ENCODE assay signal across 1 cellular context in the genomic region with DNA sequence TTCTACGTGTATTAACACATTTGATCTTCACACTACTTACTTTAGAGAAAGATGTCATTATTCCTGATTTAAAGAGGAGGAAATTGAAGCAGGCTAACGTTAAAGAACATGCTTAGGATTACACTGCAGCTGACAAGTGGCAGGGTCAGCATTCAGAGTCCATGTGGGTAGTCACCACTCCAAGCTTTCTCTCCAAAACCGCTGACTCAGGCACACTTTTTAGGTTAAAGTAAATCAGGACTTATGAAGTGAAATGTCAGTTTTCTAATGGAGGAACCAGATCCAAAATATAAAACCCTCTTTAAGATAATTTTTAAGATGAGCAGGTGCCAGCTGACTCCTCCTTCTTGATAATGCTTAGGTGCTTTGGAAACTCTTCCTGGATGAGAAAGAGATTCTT.
TF ChIP-seq lines count a peak whose summit lies in the region.

No MANE protein-coding gene starts in this region.

TF ChIP-seq in HepG2, 621 proteins besides CTCF, POLR2A, EP300 and RAD21 (continued from another document):
- TF ChIP-seq, protein P1, sequence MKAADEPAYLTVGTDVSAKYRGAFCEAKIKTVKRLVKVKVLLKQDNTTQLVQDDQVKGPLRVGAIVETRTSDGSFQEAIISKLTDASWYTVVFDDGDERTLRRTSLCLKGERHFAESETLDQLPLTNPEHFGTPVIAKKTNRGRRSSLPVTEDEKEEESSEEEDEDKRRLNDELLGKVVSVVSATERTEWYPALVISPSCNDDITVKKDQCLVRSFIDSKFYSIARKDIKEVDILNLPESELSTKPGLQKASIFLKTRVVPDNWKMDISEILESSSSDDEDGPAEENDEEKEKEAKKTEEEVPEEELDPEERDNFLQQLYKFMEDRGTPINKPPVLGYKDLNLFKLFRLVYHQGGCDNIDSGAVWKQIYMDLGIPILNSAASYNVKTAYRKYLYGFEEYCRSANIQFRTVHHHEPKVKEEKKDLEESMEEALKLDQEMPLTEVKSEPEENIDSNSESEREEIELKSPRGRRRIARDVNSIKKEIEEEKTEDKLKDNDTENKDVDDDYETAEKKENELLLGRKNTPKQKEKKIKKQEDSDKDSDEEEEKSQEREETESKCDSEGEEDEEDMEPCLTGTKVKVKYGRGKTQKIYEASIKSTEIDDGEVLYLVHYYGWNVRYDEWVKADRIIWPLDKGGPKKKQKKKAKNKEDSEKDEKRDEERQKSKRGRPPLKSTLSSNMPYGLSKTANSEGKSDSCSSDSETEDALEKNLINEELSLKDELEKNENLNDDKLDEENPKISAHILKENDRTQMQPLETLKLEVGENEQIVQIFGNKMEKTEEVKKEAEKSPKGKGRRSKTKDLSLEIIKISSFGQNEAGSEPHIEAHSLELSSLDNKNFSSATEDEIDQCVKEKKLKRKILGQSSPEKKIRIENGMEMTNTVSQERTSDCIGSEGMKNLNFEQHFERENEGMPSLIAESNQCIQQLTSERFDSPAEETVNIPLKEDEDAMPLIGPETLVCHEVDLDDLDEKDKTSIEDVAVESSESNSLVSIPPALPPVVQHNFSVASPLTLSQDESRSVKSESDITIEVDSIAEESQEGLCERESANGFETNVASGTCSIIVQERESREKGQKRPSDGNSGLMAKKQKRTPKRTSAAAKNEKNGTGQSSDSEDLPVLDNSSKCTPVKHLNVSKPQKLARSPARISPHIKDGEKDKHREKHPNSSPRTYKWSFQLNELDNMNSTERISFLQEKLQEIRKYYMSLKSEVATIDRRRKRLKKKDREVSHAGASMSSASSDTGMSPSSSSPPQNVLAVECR (CRISPR knock-in tag; IDR thresholded peaks at IDR 0.05; ENCODE audit: borderline replicate concordance) = no peak
